9 cellular contexts compared by ENCODE assay signal in the genomic region with DNA sequence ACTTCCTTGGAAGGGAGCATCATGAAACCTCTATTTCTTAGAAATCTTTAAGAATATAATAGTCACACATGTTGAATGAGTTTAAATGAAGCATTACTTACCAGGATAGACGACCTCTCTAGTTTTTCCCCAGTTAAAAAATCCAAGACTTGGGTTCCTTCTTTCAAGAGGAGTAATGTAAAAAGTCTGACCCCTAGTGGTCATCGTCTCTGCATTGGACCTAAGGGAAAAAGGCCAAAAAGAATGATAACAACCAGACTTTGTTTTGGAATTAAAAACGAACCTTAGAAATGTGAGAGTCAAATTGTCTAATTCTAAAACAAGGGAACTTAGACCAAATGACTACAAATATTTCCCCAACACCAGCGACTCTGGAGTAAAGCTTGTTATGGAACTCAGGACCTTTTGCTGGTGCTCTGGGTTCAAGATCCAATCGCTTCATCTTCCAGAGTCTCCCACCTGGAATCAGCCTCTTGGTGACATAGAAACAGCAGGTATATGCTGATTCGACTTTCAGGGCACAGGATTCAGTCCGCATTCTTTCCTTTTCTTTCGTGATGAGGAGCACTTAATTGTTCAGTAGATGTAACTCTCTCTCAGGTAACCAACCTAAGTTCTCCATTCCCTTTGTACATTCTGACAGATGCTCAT.
DNase-seq lines count a peak whose midpoint lies in the region; ATAC-seq, FAIRE-seq and TF ChIP-seq lines count a peak whose summit lies in the region.
"Had no signal": no experiment of that assay in that cellular context is flagged by ENCODE, and none has a peak within 500 bp of the region (broad histone marks: within the 10 kb centered on the region; RNA-seq: fewer than 3 reads in every experiment).

No MANE protein-coding gene starts in this region.

- H3K27me3 Mint-ChIP-seq in nephron progenitor cell (ENCODE audit: low read depth, poor library complexity): peaks cover 3% of the 10 kb centered on the region
- H3K27me3 Mint-ChIP-seq in activated T-cell treated with anti-CD3 and anti-CD28 coated beads, Interleukin-2, amount 50 U/mL, for 24 hours: no peaks in the 10 kb centered on the region
- H3K27me3 Mint-ChIP-seq in stimulated activated naive CD8-positive, alpha-beta T cell treated with anti-CD3 and anti-CD28 coated beads, Interleukin-15, amount 100 ng/mL, for 72 hours: peaks cover 9% of the 10 kb centered on the region

- TF ChIP-seq CTCF in D721Med (IDR thresholded peaks at IDR 0.05; ENCODE audit: insufficient read depth, missing control alignments) (peak; percentile 63), epithelial cell of esophagus (IDR thresholded peaks at IDR 0.05; ENCODE audit: insufficient read depth, low read depth, low read length, missing control alignments) (peak; percentile 74), nephron progenitor cell (IDR thresholded peaks at IDR 0.05) (peak; percentile 79)

- H3K36me3 Mint-ChIP-seq in nephron progenitor cell (ENCODE audit: low read depth): no peaks in the 10 kb centered on the region
- no peaks in the 10 kb centered on the region for H3K36me3 Mint-ChIP-seq in activated T-cell treated with anti-CD3 and anti-CD28 coated beads, Interleukin-2, amount 50 U/mL, for 24 hours (ENCODE audit: low read depth)
- H3K36me3 Mint-ChIP-seq: T-cell had no signal

- ATAC-seq in stimulated activated naive CD8-positive, alpha-beta T cell treated with anti-CD3 and anti-CD28 coated beads, Interleukin-15, amount 100 ng/mL, for 72 hours: no peak
- ATAC-seq: T-cell had no signal

- FAIRE-seq in D721Med (lab: Jason Lieb, UNC) (no peak), GM12892 (lab: Jason Lieb, UNC) (no peak)

- TF ChIP-seq POLR2A in GM12892 (IDR thresholded peaks at IDR 0.05; ENCODE audit: low read depth, low read length): no peak

- H3K4me3 ChIP-seq in epithelial cell of esophagus (ENCODE audit: low read length): no peak overlapping the region

- H3K4me3 Mint-ChIP-seq in nephron progenitor cell: no peak overlapping the region
- no peak overlapping the region for H3K4me3 Mint-ChIP-seq in activated T-cell treated with anti-CD3 and anti-CD28 coated beads, Interleukin-2, amount 50 U/mL, for 24 hours
- no peak overlapping the region for H3K4me3 Mint-ChIP-seq in stimulated activated naive CD8-positive, alpha-beta T cell treated with anti-CD3 and anti-CD28 coated beads, Interleukin-15, amount 100 ng/mL, for 72 hours
- H3K4me3 Mint-ChIP-seq: T-cell had no signal

- DNase-seq in D721Med (ENCODE audit: insufficient read length, low spot score) (no peak), HT1080 (ENCODE audit: low read depth) (peak; percentile 64), RKO (ENCODE audit: low spot score) (peak; percentile 75), epithelial cell of esophagus (ENCODE audit: low read depth) (peak; percentile 65), nephron progenitor cell (no peak), GM12892 (ENCODE audit: insufficient read length) (no peak)
- no peak for DNase-seq in activated T-cell treated with anti-CD3 and anti-CD28 coated beads, Interleukin-2, amount 50 U/mL, for 24 hours
- no peak for DNase-seq in stimulated activated naive CD8-positive, alpha-beta T cell treated with anti-CD3 and anti-CD28 coated beads, Interleukin-15, amount 100 ng/mL, for 72 hours

- no peak overlapping the region for H3K27ac Mint-ChIP-seq in nephron progenitor cell
- H3K27ac Mint-ChIP-seq in activated T-cell treated with anti-CD3 and anti-CD28 coated beads, Interleukin-2, amount 50 U/mL, for 24 hours: no peak overlapping the region
- H3K27ac Mint-ChIP-seq in stimulated activated naive CD8-positive, alpha-beta T cell treated with anti-CD3 and anti-CD28 coated beads, Interleukin-15, amount 100 ng/mL, for 72 hours: no peak overlapping the region
- H3K27ac Mint-ChIP-seq: T-cell had no signal

- H3K9me3 Mint-ChIP-seq in nephron progenitor cell: no peaks in the 10 kb centered on the region
- no peaks in the 10 kb centered on the region for H3K9me3 Mint-ChIP-seq in activated T-cell treated with anti-CD3 and anti-CD28 coated beads, Interleukin-2, amount 50 U/mL, for 24 hours
- H3K9me3 Mint-ChIP-seq in stimulated activated naive CD8-positive, alpha-beta T cell treated with anti-CD3 and anti-CD28 coated beads, Interleukin-15, amount 100 ng/mL, for 72 hours: no peaks in the 10 kb centered on the region
- H3K9me3 Mint-ChIP-seq: T-cell had no signal

- H3K4me1 Mint-ChIP-seq in nephron progenitor cell: peaks cover 5% of the 10 kb centered on the region
- H3K4me1 Mint-ChIP-seq in activated T-cell treated with anti-CD3 and anti-CD28 coated beads, Interleukin-2, amount 50 U/mL, for 24 hours (ENCODE audit: low read depth): peaks cover 50% of the 10 kb centered on the region
- H3K4me1 Mint-ChIP-seq in stimulated activated naive CD8-positive, alpha-beta T cell treated with anti-CD3 and anti-CD28 coated beads, Interleukin-15, amount 100 ng/mL, for 72 hours: peaks cover 34% of the 10 kb centered on the region

Comparison
In these comparisons a context has a peak if more than half of its experiments do, and no peak if none do; other contexts are left out.
1. DNase-seq: peak in HT1080 (single experiment), RKO (single experiment) and epithelial cell of esophagus (single experiment); none in D721Med (single experiment), nephron progenitor cell (single experiment), activated T-cell treated with anti-CD3 and anti-CD28 coated beads, Interleukin-2, amount 50 U/mL, for 24 hours (single experiment), GM12892 (single experiment) and stimulated activated naive CD8-positive, alpha-beta T cell treated with anti-CD3 and anti-CD28 coated beads, Interleukin-15, amount 100 ng/mL, for 72 hours (0 of 2).
2. Peak in every context shown above with its lines, with median percentiles within 50 percentile points of each other: CTCF ChIP-seq.